In the genomic region with DNA sequence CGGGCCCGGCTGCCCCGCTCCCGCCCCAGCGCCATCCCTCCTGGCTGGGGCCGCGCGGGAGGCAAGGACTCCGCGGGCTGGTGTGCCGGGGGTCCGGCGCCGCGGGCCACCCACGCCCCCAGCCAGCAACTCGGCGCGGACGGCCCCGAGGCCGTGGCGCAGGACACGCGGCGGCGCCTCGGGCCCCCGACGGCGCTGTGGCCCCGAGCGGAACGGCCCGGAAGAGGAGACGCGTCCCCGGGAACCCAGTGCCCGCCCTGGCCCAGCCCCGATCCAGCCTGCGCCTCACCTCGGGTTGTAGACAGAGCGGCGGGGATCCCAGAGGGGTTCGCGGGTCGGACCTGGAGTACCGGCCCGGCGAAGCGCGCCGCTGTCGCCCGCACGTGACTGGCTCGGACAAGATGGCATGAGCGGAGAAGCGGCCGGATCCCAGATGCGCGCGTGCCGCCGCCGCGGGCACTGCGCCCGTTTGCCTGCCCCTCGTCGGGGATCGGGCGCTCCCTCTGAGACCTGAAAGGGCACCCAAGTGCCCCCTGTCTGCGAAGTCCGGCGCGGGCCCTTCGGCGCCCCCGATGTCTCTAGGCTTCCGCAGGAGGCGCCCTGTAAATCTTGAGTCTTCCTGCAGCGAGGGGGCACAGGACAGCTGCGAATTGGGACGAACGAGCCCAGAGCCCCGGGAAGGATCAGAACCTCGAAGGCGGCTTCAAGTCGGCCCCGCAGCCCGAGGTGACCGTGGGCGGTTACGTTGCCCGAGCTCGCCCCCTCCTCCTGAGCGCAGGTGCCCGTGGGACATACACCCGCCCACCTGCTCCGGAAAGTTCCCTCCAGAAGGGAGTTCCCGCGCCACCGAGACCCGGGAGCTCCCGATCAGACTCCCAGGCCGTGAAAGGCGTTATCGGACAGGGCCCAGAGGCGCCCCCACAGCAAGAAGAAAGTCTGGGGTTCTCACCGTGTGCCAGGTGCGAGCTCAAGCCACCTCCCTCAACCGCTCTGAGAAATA, we compare ENCODE assay signal across 8 cellular contexts. TPM values are rescaled to one million over a fixed set of nuclear protein-coding genes. Genes with fewer than 3 reads are reported as not detected.
DNase-seq lines count a peak whose midpoint lies in the region; TF ChIP-seq lines count a peak whose summit lies in the region.

No MANE protein-coding gene starts in this region.

- H4K20me1 ChIP-seq in GM23248 (ENCODE audit: insufficient read depth) (no peaks in the 10 kb centered on the region), MM.1S (ENCODE audit: insufficient read depth, low read length) (no peaks in the 10 kb centered on the region)

- peak overlapping the region; percentile 88 for H2AFZ ChIP-seq in GM23248
- H2AFZ ChIP-seq in MM.1S (ENCODE audit: low read length), result peak overlapping the region; percentile 83

- peaks cover 16% of the 10 kb centered on the region for H3F3A ChIP-seq in GM23248 (ENCODE audit: insufficient read depth)
- peaks cover 22% of the 10 kb centered on the region for H3F3A ChIP-seq in MM.1S (ENCODE audit: insufficient read depth, low read length)

- H3K9me2 ChIP-seq in GM23248 (ENCODE audit: insufficient read depth), result no peaks in the 10 kb centered on the region
- no peaks in the 10 kb centered on the region for H3K9me2 ChIP-seq in MM.1S (replicated peaks; ENCODE audit: insufficient read depth, low read length)

- WGBS in GM23248 (ENCODE audit: low coverage in 1 of 2, low lambda C conversion rate in 2 of 2, missing lambda C conversion rate in 2 of 2), 2 experiments, result 4 to 5% methylated on average over 64 to 83 of the region's 113 CpGs
- 2% methylated on average over 113 of the region's 113 CpGs for WGBS in ectodermal cell, 2 experiments

- H3K4me1 ChIP-seq in GM23248 (ENCODE audit: insufficient read depth), result no peaks in the 10 kb centered on the region
- H3K4me1 ChIP-seq in MM.1S (ENCODE audit: low read length), result peaks cover 14% of the 10 kb centered on the region
- peaks cover 6% of the 10 kb centered on the region for H3K4me1 ChIP-seq in ectodermal cell (ENCODE audit: control insufficient read depth, insufficient read depth, low read length)

- H3K9ac ChIP-seq in GM23248 (0 out of 2 replicates have a peak overlapping the region, but pooled peaks have one; percentile 71), MM.1S (ENCODE audit: low read length) (peak overlapping the region; percentile 68)

- peak; percentile 67 for TF ChIP-seq CTCF in MM.1S (IDR thresholded peaks at IDR 0.05; ENCODE audit: low read length)

- H3K27me3 ChIP-seq in GM23248 (replicated peaks; ENCODE audit: insufficient read depth) (peaks cover 6% of the 10 kb centered on the region), MM.1S (replicated peaks; ENCODE audit: insufficient read depth, low read length) (no peaks in the 10 kb centered on the region; the same call in 1 of the 2 replicates), ectodermal cell (ENCODE audit: control insufficient read depth, insufficient read depth, low read length, poor library complexity, severe bottlenecking) (peaks cover 54% of the 10 kb centered on the region)

- H3K9me3 ChIP-seq in GM23248 (ENCODE audit: low read depth) (no peaks in the 10 kb centered on the region), MM.1S (replicated peaks; ENCODE audit: insufficient read depth, low read length) (no peaks in the 10 kb centered on the region), ectodermal cell (ENCODE audit: control insufficient read depth, low read length) (no peaks in the 10 kb centered on the region)

- H3K79me2 ChIP-seq in GM23248 (ENCODE audit: insufficient read depth) (0 out of 2 replicates have a peak, but pooled peaks cover 4% of the 10 kb centered on the region), MM.1S (ENCODE audit: low read length) (peaks cover 34% of the 10 kb centered on the region)

- H3K27ac ChIP-seq in GM23248 (no peak overlapping the region), MM.1S (ENCODE audit: low read length) (peak overlapping the region; percentile 29; the same call in 1 of the 2 replicates), ectodermal cell (ENCODE audit: insufficient read depth, low read depth, low read length, poor library complexity, severe bottlenecking) (no peak overlapping the region)

- H3K36me3 ChIP-seq in GM23248 (ENCODE audit: low read depth) (no peaks in the 10 kb centered on the region), MM.1S (replicated peaks; ENCODE audit: insufficient read depth, low read length) (no peaks in the 10 kb centered on the region), ectodermal cell (ENCODE audit: control insufficient read depth, insufficient read depth, low read length) (no peaks in the 10 kb centered on the region)

- DNase-seq in ELR (ENCODE audit: low read depth) (peak; percentile 52), GM23248 (peak; percentile 58), MM.1S (peak; percentile 82), medulla oblongata (ENCODE audit: extremely low spot score) (peak; percentile 65), NCI-H1105 treated with DMSO at 0.1 percent for 48 hours (lab: John Stamatoyannopoulos, UW) (no peak)
- DNase-seq in activated CD4-positive, alpha-beta T cell treated with anti-CD3 and anti-CD28 coated beads, Interleukin-2, amount 50 U/mL, for 1 hour, result peak; percentile 60
- DNase-seq in stimulated activated CD8-positive, alpha-beta memory T cell treated with anti-CD3 and anti-CD28 coated beads, Interleukin-12 subunit alpha, Interleukin-12 subunit beta, amount 100 ng/mL, for 4 hours (ENCODE audit: low read depth), result peak; percentile 55

- in situ Hi-C loops in GM23248 (cut with MboI), result no loop called here

- H3K4me3 ChIP-seq in GM23248 (peak overlapping the region; percentile 88), MM.1S (ENCODE audit: low read length) (peak overlapping the region; percentile 63), ectodermal cell (ENCODE audit: insufficient read depth, low read depth, low read length) (peak overlapping the region; percentile 73)

- H3K4me2 ChIP-seq in GM23248 (ENCODE audit: unreplicated experiment), result peak overlapping the region; percentile 25
- peak overlapping the region; percentile 91 for H3K4me2 ChIP-seq in MM.1S (ENCODE audit: low read depth, low read length)

RNA-seq across cellular contexts. Expression of a gene that starts 0.6 kb away (rescaled TPM):
- 2.6 and 3.0 TPM in 2 replicates for total RNA-seq in GM23248 (2014; rRNA removed; shearing (Covaris generic))
- 2.2 and 2.3 TPM in 2 replicates for polyA plus RNA-seq in GM23248 (2016; fragmentation: Nextera tagmentation; extraction: Ambion mirVana)
- polyA plus RNA-seq in ectodermal cell (2013, experiment 1 of 4), result 15.4 TPM
- 14.5 TPM for polyA plus RNA-seq in ectodermal cell (2013, experiment 2 of 4)
- 9.4 TPM for polyA plus RNA-seq in ectodermal cell (2013, experiment 3 of 4)
- polyA plus RNA-seq in ectodermal cell (2013, experiment 4 of 4), result 11.0 TPM
